In the genomic region with DNA sequence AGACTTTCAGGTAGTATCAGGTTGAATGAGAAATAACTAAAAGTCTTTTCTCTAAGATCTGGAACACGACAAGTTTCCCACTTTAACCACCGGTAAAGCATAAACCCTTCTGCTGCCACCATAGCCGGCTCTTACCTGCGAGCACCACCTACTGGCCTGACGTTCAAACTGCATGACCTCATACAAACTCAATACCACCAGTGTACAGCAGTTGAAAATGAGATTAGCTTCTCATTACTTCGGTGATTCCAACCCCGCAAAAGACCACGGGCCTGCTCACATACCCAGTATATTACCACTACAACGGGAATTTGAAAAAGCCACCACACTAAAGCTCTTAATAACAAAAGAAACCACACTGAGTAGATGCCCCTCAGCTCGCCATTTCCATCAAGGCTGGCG, we compare ENCODE assay signal across 7 cellular contexts.
A peak's percentile ranks its signal among the peaks of the same experiment; 100 is the strongest.
DNase-seq lines count a peak whose midpoint lies in the region; ATAC-seq, FAIRE-seq and TF ChIP-seq lines count a peak whose summit lies in the region.
"Not testable (repeated sequence)": the region's sequence is repeated elsewhere in the genome, so short reads cannot be mapped to it uniquely, and the experiment has no call there.

No MANE protein-coding gene starts in this region.

- not testable (repeated sequence) for H3K36me3 Mint-ChIP-seq in T-helper 17 cell (ENCODE audit: low read depth); natural killer cell

- H3K27me3 Mint-ChIP-seq in T-helper 17 cell, result not testable (repeated sequence)
- H3K27me3 Mint-ChIP-seq in natural killer cell (ENCODE audit: low read depth in 2 of 2), result peaks cover 0 to 16% of the 10 kb centered on the region in 2 donors

- peak; percentile 100 for FAIRE-seq in GM12891 (lab: Jason Lieb, UNC)
- peak; percentile 98 for FAIRE-seq in K562 (lab: Jason Lieb, UNC)

- H3K9me2 ChIP-seq in HCT116 (ENCODE audit: insufficient read depth), result not testable (repeated sequence)

- not testable (repeated sequence) for H3K9ac ChIP-seq in HCT116 (ENCODE audit: low read length); K562 (ENCODE audit: insufficient read depth in 1 of 2, low read depth in 2 of 2, low read length in 2 of 2)

- H3K27ac Mint-ChIP-seq in T-helper 17 cell, result not testable (repeated sequence)
- H3K27ac Mint-ChIP-seq in natural killer cell, result peak overlapping the region; percentile 21 to 57

- H3K4me1 Mint-ChIP-seq in T-helper 17 cell (peaks cover 23% of the 10 kb centered on the region), natural killer cell (peaks cover 28 to 35% of the 10 kb centered on the region in 2 donors)

- H3K4me3 Mint-ChIP-seq in T-helper 17 cell, natural killer cell: not testable (repeated sequence)

- H3K36me3 ChIP-seq in HCT116 (ENCODE audit: control insufficient read depth in 1 of 2, insufficient read depth in 2 of 2, low read length in 2 of 2); K562 (ENCODE audit: control insufficient read depth, insufficient read depth, low read length): not testable (repeated sequence)

- ATAC-seq in HCT116 (peak; percentile 65), T-helper 17 cell (peak; percentile 92), K562 (peak; percentile 84), foreskin keratinocyte (peak; percentile 67), natural killer cell (peak; percentile 89 to 95 (median 90))

- TF ChIP-seq POLR2A in GM12891 (IDR thresholded peaks at IDR 0.05; ENCODE audit: low read depth, low read length); HCT116 (IDR thresholded peaks at IDR 0.05; ENCODE audit: borderline replicate concordance, extremely low read depth, insufficient read depth, insufficient read length); K562 (conservative IDR thresholded peaks at IDR 0.05): not testable (repeated sequence)

- not testable (repeated sequence) for H3K4me1 ChIP-seq in HCT116 (ENCODE audit: control insufficient read depth in 1 of 2, insufficient read depth in 2 of 2, low read length in 2 of 2); K562 (replicated peaks in 1 of 2; ENCODE audit: control insufficient read depth in 2 of 2, insufficient read depth in 2 of 2, low read length in 2 of 2); foreskin keratinocyte

- not testable (repeated sequence) for DNase-seq in GM12891 (ENCODE audit: insufficient read length, low spot score); HCT116 (ENCODE audit: low read depth, low spot score); K562 (ENCODE audit: extremely low read depth in 1 of 4, low spot score in 3 of 4); foreskin keratinocyte; natural killer cell
- DNase-seq in T-helper 17 cell, result peak in 1 of 3 donors; percentile 20

- intact Hi-C loops in HCT116 (cut with micrococcal nuclease); K562 (cut with micrococcal nuclease); natural killer cell (cut with micrococcal nuclease): not testable (repeated sequence)

- H3K27me3 ChIP-seq in HCT116 (ENCODE audit: insufficient read depth, low read length); K562 (ENCODE audit: control insufficient read depth in 2 of 2, insufficient read depth in 2 of 2, low read length in 2 of 2); foreskin keratinocyte: not testable (repeated sequence)

- TF ChIP-seq CTCF in HCT116 (IDR thresholded peaks at IDR 0.05 in 2 of 3, conservative IDR thresholded peaks at IDR 0.05 in 1 of 3; ENCODE audit: borderline replicate concordance in 1 of 3, insufficient read depth in 1 of 3, low read depth in 2 of 3, low read length in 2 of 3), result peak in 2 of 3 experiments; percentile 26 to 36; a peak in 3 of 6 replicates
- peak; percentile 51 for TF ChIP-seq CTCF in LNCAP (IDR thresholded peaks at IDR 0.05)
- peak in 2 of 3 experiments; percentile 6 to 46; a peak in 2 of 6 replicates for TF ChIP-seq CTCF in K562 (IDR thresholded peaks at IDR 0.05 in 2 of 3, conservative IDR thresholded peaks at IDR 0.05 in 1 of 3; ENCODE audit: insufficient read depth in 2 of 3, low read depth in 1 of 3, low read length in 3 of 3)
- peak; percentile 37 for TF ChIP-seq CTCF in foreskin keratinocyte (conservative IDR thresholded peaks at IDR 0.05)
- TF ChIP-seq CTCF in natural killer cell (IDR thresholded peaks at IDR 0.05), result peak; percentile 65

- CTCF ChIA-PET in HCT116 (lab: Charles Lee); K562 (lab: Yijun Ruan, JAX; ENCODE audit: low intra/inter-chr PET ratio): not testable (repeated sequence)

- RAD21 ChIA-PET in HCT116 (lab: Charles Lee; ENCODE audit: low non-redundant PET in 1 of 2, low total read pairs in 2 of 2, uncharacterized antibody in 2 of 2, unreplicated experiment in 2 of 2), result not testable (repeated sequence)

- H3K9me3 Mint-ChIP-seq in natural killer cell, result not testable (repeated sequence)

- H2AFZ ChIP-seq in HCT116 (ENCODE audit: low read depth, low read length, poor library complexity, severe bottlenecking); K562 (ENCODE audit: low read depth, low read length): not testable (repeated sequence)

- not testable (repeated sequence) for H3K9me1 ChIP-seq in K562 (ENCODE audit: control insufficient read depth, insufficient read depth, low read length)

- not testable (repeated sequence) for H4K20me1 ChIP-seq in HCT116 (ENCODE audit: insufficient read depth); K562 (replicated peaks; ENCODE audit: control insufficient read depth, insufficient read depth, low read length)

- H3K4me3 ChIP-seq in HCT116 (replicated peaks in 1 of 2; ENCODE audit: low read depth in 1 of 2, low read length in 2 of 2); K562: not testable (repeated sequence)

- not testable (repeated sequence) for H3K4me2 ChIP-seq in HCT116 (ENCODE audit: low read length); K562 (ENCODE audit: insufficient read depth, low read length)

- in situ Hi-C loops in K562 (cut with MboI), result not testable (repeated sequence)

- WGBS in K562 (ENCODE audit: insufficient coverage, low coverage, missing lambda C conversion rate), result 3% methylated on average over 9 of the region's 11 CpGs

- H3K79me2 ChIP-seq in HCT116 (ENCODE audit: insufficient read depth, low read length); K562 (ENCODE audit: control insufficient read depth, insufficient read depth, low read length): not testable (repeated sequence)

- POLR2A ChIA-PET in HCT116 (lab: Charles Lee); K562 (lab: Yijun Ruan, JAX): not testable (repeated sequence)

- not testable (repeated sequence) for BruUV-seq in HCT116 (replicated peaks; lab: Mats Ljungman, UMichigan); K562 (replicated peaks; lab: Mats Ljungman, UMichigan)

- TF ChIP-seq RAD21 in HCT116 (IDR thresholded peaks at IDR 0.05; ENCODE audit: low read depth); K562 (CRISPR knock-in tag; conservative IDR thresholded peaks at IDR 0.05 in 1 of 2, IDR thresholded peaks at IDR 0.05 in 1 of 2): not testable (repeated sequence)

- H3K27ac ChIP-seq in HCT116 (ENCODE audit: low read depth, low read length); K562 (ENCODE audit: extremely low read depth, low read depth, low read length); foreskin keratinocyte: not testable (repeated sequence)

- TF ChIP-seq EP300 in K562 (IDR thresholded peaks at IDR 0.05; ENCODE audit: low read length), result not testable (repeated sequence)

- H3K9me3 ChIP-seq in HCT116 (ENCODE audit: control insufficient read depth in 1 of 2, insufficient read depth in 1 of 2, low read depth in 1 of 2, low read length in 2 of 2); T-helper 17 cell (ENCODE audit: control insufficient read depth, low read length, poor library complexity, severe bottlenecking); K562 (replicated peaks; ENCODE audit: control insufficient read depth, insufficient read depth, low read depth, low read length): not testable (repeated sequence)
